ENCODE assay signal across 24 cellular contexts in genomic region chr7:28520074-28521015, GRCh38.
DNase-seq lines count a peak whose midpoint lies in the region; ATAC-seq and TF ChIP-seq lines count a peak whose summit lies in the region.
"Had no signal": no experiment of that assay in that cellular context is flagged by ENCODE, and none has a peak within 500 bp of the region (broad histone marks: within the 10 kb centered on the region; RNA-seq: fewer than 3 reads in every experiment).

No MANE protein-coding gene starts in this region.

- H3K4me1 Mint-ChIP-seq in activated CD4-positive, alpha-beta T cell treated with anti-CD3 and anti-CD28 coated beads, Interleukin-2, amount 10 ng/mL, durations not matched to agents 7 days and 5 days: no peaks in the 10 kb centered on the region
- H3K4me1 Mint-ChIP-seq: activated CD4-positive, alpha-beta T cell treated with anti-CD3 and anti-CD28 coated beads, Interleukin-2, amount 10 ng/mL, durations not matched to agents 24 days and 14 days had no signal

- no peak overlapping the region for H2AFZ ChIP-seq in hepatocyte
- H2AFZ ChIP-seq: parathyroid adenoma had no signal

- intact Hi-C loops in left cardiac atrium (cut with DNase I): no loop called here

- ATAC-seq in left cardiac atrium: peak; percentile 74
- ATAC-seq in HG03457 (IDR thresholded peaks at IDR 0.05; ENCODE audit: unreplicated experiment): no peak
- ATAC-seq: naive thymus-derived CD8-positive, alpha-beta T cell had no signal

- CTCF ChIA-PET in activated CD4-positive, alpha-beta T cell treated with anti-CD3 and anti-CD28 coated beads, Interleukin-2, amount 10 ng/mL, durations not matched to agents 7 days and 5 days (lab: Charles Lee): no interaction called here

- no peaks in the 10 kb centered on the region for H3K9me3 Mint-ChIP-seq in activated CD4-positive, alpha-beta T cell treated with anti-CD3 and anti-CD28 coated beads, Interleukin-2, amount 10 ng/mL, durations not matched to agents 7 days and 5 days
- H3K9me3 Mint-ChIP-seq: activated CD4-positive, alpha-beta T cell treated with anti-CD3 and anti-CD28 coated beads, Interleukin-2, amount 10 ng/mL, durations not matched to agents 24 days and 14 days; activated naive CD8-positive, alpha-beta T cell treated with anti-CD3 and anti-CD28 coated beads, Interleukin-2, amount 10 ng/mL, durations not matched to agents 7 days and 5 days; activated T-helper 2 cell treated with anti-CD3 and anti-CD28 coated beads, Interferon-gamma antibody, Interleukin-2, Interleukin-4, amounts not matched to agents 10 μg/mL and 5 μg/mL and 100 μg/mL, durations not matched to agents 14 hours and 24 hours and 36 hours; CD4-positive, CD25-positive, alpha-beta regulatory T cell; memory B cell had no signal

- 35% methylated on average over 9 of the region's 9 CpGs for WGBS in hepatocyte (ENCODE audit: low lambda C conversion rate, missing lambda C conversion rate)

- H3K4me1 ChIP-seq in right atrium auricular region (peaks cover 0 to 10% of the 10 kb centered on the region in 2 donors), hepatocyte (ENCODE audit: insufficient read depth) (peaks cover 17% of the 10 kb centered on the region)
- H3K4me1 ChIP-seq: parathyroid adenoma had no signal

- TF ChIP-seq CTCF in right atrium auricular region (IDR thresholded peaks at IDR 0.05) (no peak), hepatocyte (IDR thresholded peaks at IDR 0.05; ENCODE audit: poor library complexity) (no peak)

- H4K20me1 ChIP-seq in hepatocyte (ENCODE audit: insufficient read depth, poor library complexity, severe bottlenecking): no peaks in the 10 kb centered on the region

- H3K4me2 ChIP-seq in hepatocyte: peak overlapping the region; percentile 26

- POLR2A ChIA-PET in activated CD4-positive, alpha-beta T cell treated with anti-CD3 and anti-CD28 coated beads, Interleukin-2, amount 10 ng/mL, durations not matched to agents 7 days and 5 days (lab: Charles Lee): no interaction called here

- no peak overlapping the region for H3K27ac Mint-ChIP-seq in activated CD4-positive, alpha-beta T cell treated with anti-CD3 and anti-CD28 coated beads, Interleukin-2, amount 10 ng/mL, durations not matched to agents 7 days and 5 days
- H3K27ac Mint-ChIP-seq: activated CD4-positive, alpha-beta T cell treated with anti-CD3 and anti-CD28 coated beads, Interleukin-2, amount 10 ng/mL, durations not matched to agents 24 days and 14 days; activated naive CD8-positive, alpha-beta T cell treated with anti-CD3 and anti-CD28 coated beads, Interleukin-2, amount 10 ng/mL, durations not matched to agents 7 days and 5 days; activated T-helper 2 cell treated with anti-CD3 and anti-CD28 coated beads, Interferon-gamma antibody, Interleukin-2, Interleukin-4, amounts not matched to agents 10 μg/mL and 5 μg/mL and 100 μg/mL, durations not matched to agents 14 hours and 24 hours and 36 hours; CD4-positive, CD25-positive, alpha-beta regulatory T cell; memory B cell; naive thymus-derived CD8-positive, alpha-beta T cell had no signal

- H3K4me3 ChIP-seq in right atrium auricular region: no peak overlapping the region
- H3K4me3 ChIP-seq in hepatocyte: no peak overlapping the region
- H3K4me3 ChIP-seq: thoracic aorta had no signal

- no peaks in the 10 kb centered on the region for H3K9me3 ChIP-seq in right atrium auricular region
- no peaks in the 10 kb centered on the region for H3K9me3 ChIP-seq in hepatocyte (ENCODE audit: low read depth)
- H3K9me3 ChIP-seq: thoracic aorta had no signal

- no peaks in the 10 kb centered on the region for H3K9me2 ChIP-seq in hepatocyte (replicated peaks; ENCODE audit: insufficient read depth)

- H3K4me3 Mint-ChIP-seq in activated CD4-positive, alpha-beta T cell treated with anti-CD3 and anti-CD28 coated beads, Interleukin-2, amount 10 ng/mL, durations not matched to agents 7 days and 5 days: no peak overlapping the region
- H3K4me3 Mint-ChIP-seq: activated CD4-positive, alpha-beta T cell treated with anti-CD3 and anti-CD28 coated beads, Interleukin-2, amount 10 ng/mL, durations not matched to agents 24 days and 14 days; activated naive CD8-positive, alpha-beta T cell treated with anti-CD3 and anti-CD28 coated beads, Interleukin-2, amount 10 ng/mL, durations not matched to agents 7 days and 5 days; CD4-positive, CD25-positive, alpha-beta regulatory T cell; memory B cell; naive thymus-derived CD8-positive, alpha-beta T cell had no signal

- H3K27me3 ChIP-seq in right atrium auricular region: no peaks in the 10 kb centered on the region
- peaks cover 7% of the 10 kb centered on the region for H3K27me3 ChIP-seq in hepatocyte

- H3K27me3 Mint-ChIP-seq in activated CD4-positive, alpha-beta T cell treated with anti-CD3 and anti-CD28 coated beads, Interleukin-2, amount 10 ng/mL, durations not matched to agents 7 days and 5 days: peaks cover 2% of the 10 kb centered on the region
- H3K27me3 Mint-ChIP-seq: activated CD4-positive, alpha-beta T cell treated with anti-CD3 and anti-CD28 coated beads, Interleukin-2, amount 10 ng/mL, durations not matched to agents 24 days and 14 days had no signal

- H3K27ac ChIP-seq in right atrium auricular region (no peak overlapping the region), hepatocyte (peak overlapping the region; percentile 3)
- H3K27ac ChIP-seq: parathyroid adenoma, thoracic aorta had no signal

- H3K36me3 ChIP-seq in right atrium auricular region: no peaks in the 10 kb centered on the region
- no peaks in the 10 kb centered on the region for H3K36me3 ChIP-seq in hepatocyte (replicated peaks; ENCODE audit: insufficient read depth, low read depth)
- H3K36me3 ChIP-seq: thoracic aorta had no signal

- H3K79me2 ChIP-seq in hepatocyte: no peaks in the 10 kb centered on the region
- H3K79me2 ChIP-seq: parathyroid adenoma had no signal

- DNase-seq in left cardiac atrium: no peak
- no peak for DNase-seq in right atrium auricular region (ENCODE audit: low spot score)
- DNase-seq in RPMI7951 (ENCODE audit: low read depth): peak; percentile 7
- DNase-seq in hepatocyte (ENCODE audit: low spot score): no peak
- no peak for DNase-seq in DMS79 (lab: John Stamatoyannopoulos, UW)
- no peak for DNase-seq in NK-92 treated with Interleukin-12 subunit alpha and Interleukin-12 subunit beta, amount 100 ng/mL, for 24 hours (lab: John Stamatoyannopoulos, UW)
- DNase-seq in activated CD4-positive, alpha-beta T cell treated with anti-CD3 and anti-CD28 coated beads, Interleukin-2, amount 10 ng/mL, durations not matched to agents 7 days and 5 days: no peak
- DNase-seq: activated CD4-positive, alpha-beta T cell treated with anti-CD3 and anti-CD28 coated beads, Interleukin-2, amount 10 ng/mL, durations not matched to agents 24 days and 14 days; activated naive CD8-positive, alpha-beta T cell treated with anti-CD3 and anti-CD28 coated beads, Interleukin-2, amount 10 ng/mL, durations not matched to agents 7 days and 5 days; CD4-positive, CD25-positive, alpha-beta regulatory T cell; cortex of kidney; DMS153; GDM1; hippocampal formation; naive thymus-derived CD8-positive, alpha-beta T cell; NCI-H446; SIG-M5; stimulated activated CD4-positive, alpha-beta T cell treated with anti-CD3 and anti-CD28 coated beads, Interleukin-2, amount 100 ng/mL, for 24 hours; stimulated activated naive CD4-positive, alpha-beta T cell had no signal

- no peaks in the 10 kb centered on the region for H3K36me3 Mint-ChIP-seq in activated CD4-positive, alpha-beta T cell treated with anti-CD3 and anti-CD28 coated beads, Interleukin-2, amount 10 ng/mL, durations not matched to agents 7 days and 5 days (ENCODE audit: low read depth)
- H3K36me3 Mint-ChIP-seq: activated naive CD8-positive, alpha-beta T cell treated with anti-CD3 and anti-CD28 coated beads, Interleukin-2, amount 10 ng/mL, durations not matched to agents 7 days and 5 days; CD4-positive, CD25-positive, alpha-beta regulatory T cell; memory B cell; naive thymus-derived CD8-positive, alpha-beta T cell had no signal
